In genomic region chr15:69718916-69719315, GRCh38 we compare ENCODE assay signal across 9 cellular contexts.
DNase-seq lines count a peak whose midpoint lies in the region; ATAC-seq and TF ChIP-seq lines count a peak whose summit lies in the region.
"Had no signal": no experiment of that assay in that cellular context is flagged by ENCODE, and none has a peak within 500 bp of the region (broad histone marks: within the 10 kb centered on the region; RNA-seq: fewer than 3 reads in every experiment).

No MANE protein-coding gene starts in this region.

- no peaks in the 10 kb centered on the region for H3K27me3 Mint-ChIP-seq in activated naive CD4-positive, alpha-beta T cell treated with anti-CD3 and anti-CD28 coated beads for 36 hours (ENCODE audit: low read depth)
- H3K27me3 Mint-ChIP-seq in type B pancreatic cell: peaks cover 22% of the 10 kb centered on the region

- peak overlapping the region; percentile 59 for H3K27ac Mint-ChIP-seq in activated naive CD4-positive, alpha-beta T cell treated with anti-CD3 and anti-CD28 coated beads for 36 hours
- H3K27ac Mint-ChIP-seq in type B pancreatic cell: no peak overlapping the region

- no peaks in the 10 kb centered on the region for H3K36me3 ChIP-seq in thymus (ENCODE audit: control insufficient read depth, insufficient read depth)
- H3K36me3 ChIP-seq: thyroid gland had no signal

- H3K9me3 ChIP-seq in thymus (ENCODE audit: control insufficient read depth): no peaks in the 10 kb centered on the region
- H3K9me3 ChIP-seq: thyroid gland had no signal

- H3K36me3 Mint-ChIP-seq in activated naive CD4-positive, alpha-beta T cell treated with anti-CD3 and anti-CD28 coated beads for 36 hours (ENCODE audit: low read depth): no peaks in the 10 kb centered on the region
- no peaks in the 10 kb centered on the region for H3K36me3 Mint-ChIP-seq in type B pancreatic cell

- intact Hi-C loops in activated naive CD4-positive, alpha-beta T cell treated with anti-CD3 and anti-CD28 coated beads for 36 hours (cut with micrococcal nuclease): loop anchor here (1.0 to 10.0 kb wide), 5 partner anchors 36 to 556 kb away; partner anchors contain the start of gene GLCE
- intact Hi-C loops in left ventricle myocardium superior (cut with micrococcal nuclease): no loop called here

- peaks cover 12% of the 10 kb centered on the region for H3K4me1 ChIP-seq in thymus (ENCODE audit: control insufficient read depth, insufficient read depth, low read length)
- H3K4me1 ChIP-seq: thyroid gland had no signal

- H3K4me3 Mint-ChIP-seq in activated naive CD4-positive, alpha-beta T cell treated with anti-CD3 and anti-CD28 coated beads for 36 hours: no peak overlapping the region
- H3K4me3 Mint-ChIP-seq in type B pancreatic cell: no peak overlapping the region

- H3K27ac ChIP-seq in thymus (ENCODE audit: low read depth): peak overlapping the region; percentile 6
- H3K27ac ChIP-seq: thyroid gland had no signal

- H3K4me1 Mint-ChIP-seq in activated naive CD4-positive, alpha-beta T cell treated with anti-CD3 and anti-CD28 coated beads for 36 hours (ENCODE audit: low read depth): peaks cover 85% of the 10 kb centered on the region
- peaks cover 6% of the 10 kb centered on the region for H3K4me1 Mint-ChIP-seq in type B pancreatic cell (ENCODE audit: unreplicated experiment)

- ATAC-seq in left ventricle myocardium superior (peak; percentile 70), HG03354 (IDR thresholded peaks at IDR 0.05; ENCODE audit: poor library complexity, severe bottlenecking, unreplicated experiment) (no peak), GM18520 (IDR thresholded peaks at IDR 0.05; ENCODE audit: unreplicated experiment) (no peak)

- no peaks in the 10 kb centered on the region for H3K9me3 Mint-ChIP-seq in activated naive CD4-positive, alpha-beta T cell treated with anti-CD3 and anti-CD28 coated beads for 36 hours
- H3K9me3 Mint-ChIP-seq in type B pancreatic cell: peaks cover 4% of the 10 kb centered on the region

- WGBS in thymus: 28% methylated on average over 4 of the region's 4 CpGs

- CTCF ChIA-PET in activated naive CD4-positive, alpha-beta T cell treated with anti-CD3 and anti-CD28 coated beads for 36 hours (lab: Charles Lee): interaction anchor here (1.5 kb wide), 1 partner anchor 142 kb away, joined by 4 read pairs; no protein-coding TSS in a partner anchor

- TF ChIP-seq CTCF in type B pancreatic cell (conservative IDR thresholded peaks at IDR 0.05): no peak

- no peak overlapping the region for H3K4me3 ChIP-seq in thymus (ENCODE audit: low read length)
- H3K4me3 ChIP-seq: thyroid gland had no signal

- H3K27me3 ChIP-seq in thymus (ENCODE audit: control insufficient read depth, insufficient read depth): no peaks in the 10 kb centered on the region
- H3K27me3 ChIP-seq: thyroid gland had no signal

- peak; percentile 63 for DNase-seq in activated naive CD4-positive, alpha-beta T cell treated with anti-CD3 and anti-CD28 coated beads for 36 hours
- DNase-seq in activated naive CD4-positive, alpha-beta T cell (lab: John Stamatoyannopoulos, UW): no peak
- DNase-seq in UCSD-AML1 (lab: John Stamatoyannopoulos, UW; ENCODE audit: unreplicated experiment) (peak; percentile 44), left ventricle myocardium superior (no peak), type B pancreatic cell (ENCODE audit: extremely low spot score, unreplicated experiment) (no peak)
- DNase-seq: thyroid gland had no signal

Comparison
In these comparisons a context has a peak if more than half of its experiments do, and no peak if none do; other contexts are left out.
1. DNase-seq: peak in activated naive CD4-positive, alpha-beta T cell treated with anti-CD3 and anti-CD28 coated beads for 36 hours (single experiment) and UCSD-AML1 (single experiment); none in activated naive CD4-positive, alpha-beta T cell (0 of 4), left ventricle myocardium superior (single experiment) and type B pancreatic cell (single experiment).